ENCODE assay signal across 15 cellular contexts in the genomic region with DNA sequence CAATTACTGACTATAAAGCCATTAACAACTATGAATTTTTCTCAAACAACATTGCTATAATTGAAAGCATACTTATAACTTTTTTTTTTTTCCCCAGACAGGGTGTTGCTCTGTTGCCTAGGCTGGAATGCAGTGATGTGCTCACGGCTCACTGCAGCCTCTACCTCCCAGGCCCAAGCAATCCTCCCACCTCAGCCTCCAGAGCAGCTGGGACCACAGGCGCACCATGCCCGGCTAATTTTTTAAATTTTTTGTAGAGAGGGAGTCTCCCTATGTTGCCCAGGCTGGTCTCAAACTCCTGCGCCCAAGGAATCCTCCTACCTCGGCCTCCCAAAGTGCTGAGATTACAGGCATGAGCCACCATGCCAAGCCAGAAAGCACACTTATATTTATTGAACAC. TPM values are rescaled to one million over a fixed set of nuclear protein-coding genes. Genes with fewer than 3 reads are reported as not detected.
DNase-seq lines count a peak whose midpoint lies in the region; ATAC-seq and TF ChIP-seq lines count a peak whose summit lies in the region.
"Had no signal": no experiment of that assay in that cellular context is flagged by ENCODE, and none has a peak within 500 bp of the region (broad histone marks: within the 10 kb centered on the region; RNA-seq: fewer than 3 reads in every experiment).

No MANE protein-coding gene starts in this region.

- H3K4me1 Mint-ChIP-seq in brain, result peaks cover 68% of the 10 kb centered on the region
- H3K4me1 Mint-ChIP-seq: natural killer cell had no signal

- H3K4me1 ChIP-seq in HUES64 (ENCODE audit: insufficient read depth, low read length) (peaks cover 54% of the 10 kb centered on the region), right lobe of liver (peaks cover 0 to 53% (median 10%) of the 10 kb centered on the region in 4 donors), stomach smooth muscle (ENCODE audit: control insufficient read depth, insufficient read depth, low read length) (peaks cover 36% of the 10 kb centered on the region)

- H3K9ac ChIP-seq in HUES64 (ENCODE audit: low read depth, low read length) (peak overlapping the region; percentile 60; the same call in 1 of the 2 replicates), stomach smooth muscle (ENCODE audit: low read length in 2 of 2) (no peak overlapping the region)
- H3K9ac ChIP-seq: BLaER1 treated with 17β-estradiol and CSF1 and Interleukin-3, amounts not matched to agents 10 nM and 100 nM had no signal

- H3K27ac Mint-ChIP-seq in brain, result peak overlapping the region in 3 of 5 experiments; percentile 38 to 98 (median 93)
- H3K27ac Mint-ChIP-seq: natural killer cell had no signal

- 95% methylated on average over 5 of the region's 5 CpGs for WGBS in HUES64
- whole genome bisulfite sequencing in right lobe of liver (ENCODE audit: insufficient coverage, low coverage, low lambda C conversion rate, missing lambda C conversion rate), result 88% methylated on average over 5 of the region's 5 CpGs

- H3K36me3 Mint-ChIP-seq in brain, result no peaks in the 10 kb centered on the region
- H3K36me3 Mint-ChIP-seq: natural killer cell had no signal

- no peak for ATAC-seq in right lobe of liver
- ATAC-seq: HCT116, natural killer cell had no signal

- H3K27ac ChIP-seq in HUES64 (ENCODE audit: low read depth, low read length) (peak overlapping the region; percentile 83), right lobe of liver (peak overlapping the region; percentile 79 to 90 (median 88)), stomach smooth muscle (ENCODE audit: low read length) (peak overlapping the region; percentile 98)
- H3K27ac ChIP-seq: BLaER1 treated with 17β-estradiol and CSF1 and Interleukin-3, amounts not matched to agents 10 nM and 100 nM had no signal

- no peaks in the 10 kb centered on the region for H3K27me3 Mint-ChIP-seq in brain

- TF ChIP-seq CTCF in brain (conservative IDR thresholded peaks at IDR 0.05) (no peak), right lobe of liver (IDR thresholded peaks at IDR 0.05) (no peak), GM10266 (IDR thresholded peaks at IDR 0.05; ENCODE audit: control insufficient read depth, insufficient read depth, low read depth, missing control alignments) (no peak)

- H3K9me3 ChIP-seq in HUES64 (ENCODE audit: insufficient read depth, low read depth, low read length) (no peaks in the 10 kb centered on the region), right lobe of liver (no peaks in the 10 kb centered on the region), stomach smooth muscle (ENCODE audit: control insufficient read depth in 2 of 2, low read length in 2 of 2) (no peaks in the 10 kb centered on the region)

- DNase-seq in right lobe of liver, result no peak
- DNase-seq in GM10266 (ENCODE audit: extremely low spot score), result no peak
- DNase-seq in NCI-H1417 treated with DMSO at 0.1 percent for 48 hours (lab: John Stamatoyannopoulos, UW), result no peak
- DNase-seq in NCI-H146 (lab: John Stamatoyannopoulos, UW), result no peak
- DNase-seq in NCI-H1048 (lab: John Stamatoyannopoulos, UW), result no peak
- DNase-seq: activated CD8-positive, alpha-beta memory T cell treated with anti-CD3 and anti-CD28 coated beads, Interleukin-2, amount 50 U/mL, for 4 hours; natural killer cell; NCI-H1436; NCI-H526 treated with DMSO at 0.1 percent for 48 hours had no signal

- peaks cover under 1 to 4% (median 3%) of the 10 kb centered on the region in 5 experiments for H3K9me3 Mint-ChIP-seq in brain
- H3K9me3 Mint-ChIP-seq: IgD-negative memory B cell, natural killer cell had no signal

- no peak overlapping the region for H3K4me3 ChIP-seq in HUES64 (ENCODE audit: low read length)
- no peak overlapping the region for H3K4me3 ChIP-seq in right lobe of liver
- H3K4me3 ChIP-seq in stomach smooth muscle (ENCODE audit: low read length in 2 of 2), result no peak overlapping the region
- H3K4me3 ChIP-seq: BLaER1 treated with 17β-estradiol and CSF1 and Interleukin-3, amounts not matched to agents 10 nM and 100 nM had no signal

- H3K27me3 ChIP-seq in HUES64 (ENCODE audit: insufficient read depth, low read length), result no peaks in the 10 kb centered on the region
- no peaks in the 10 kb centered on the region for H3K27me3 ChIP-seq in right lobe of liver
- H3K27me3 ChIP-seq in stomach smooth muscle (ENCODE audit: control insufficient read depth in 1 of 2, insufficient read depth in 2 of 2, low read length in 2 of 2), result no peaks in the 10 kb centered on the region
- H3K27me3 ChIP-seq: BLaER1 treated with 17β-estradiol and CSF1 and Interleukin-3, amounts not matched to agents 10 nM and 100 nM had no signal

- intact Hi-C loops in right lobe of liver (cut with DNase I), result no loop called here

- H3K36me3 ChIP-seq in HUES64 (ENCODE audit: insufficient read depth, low read length) (no peaks in the 10 kb centered on the region), right lobe of liver (no peaks in the 10 kb centered on the region), stomach smooth muscle (ENCODE audit: control insufficient read depth in 2 of 2, insufficient read depth in 2 of 2, low read length in 2 of 2) (no peaks in the 10 kb centered on the region)
- H3K36me3 ChIP-seq: BLaER1 treated with 17β-estradiol and CSF1 and Interleukin-3, amounts not matched to agents 10 nM and 100 nM had no signal

- TF ChIP-seq POLR2A in right lobe of liver (IDR thresholded peaks at IDR 0.05), result no peak

- H3K4me3 Mint-ChIP-seq in brain, result no peak overlapping the region
- H3K4me3 Mint-ChIP-seq: natural killer cell had no signal

RNA-seq across cellular contexts. Expression of a gene that starts 6.1 kb away (rescaled TPM):
- polyA plus RNA-seq in HUES64 (2013, experiment 1 of 2), result 63.0 TPM
- 64.2 TPM for polyA plus RNA-seq in HUES64 (2013, experiment 2 of 2)
- 21.2 TPM for polyA plus RNA-seq in brain (ENCODE audit: insufficient read depth, low read depth, low replicate concordance)
- 10 to 100 TPM; 11.1 to 34.0 (median 19.5) TPM for total RNA-seq in right lobe of liver
